Comparison of ENCODE assay signal across 15 cellular contexts in the genomic region with DNA sequence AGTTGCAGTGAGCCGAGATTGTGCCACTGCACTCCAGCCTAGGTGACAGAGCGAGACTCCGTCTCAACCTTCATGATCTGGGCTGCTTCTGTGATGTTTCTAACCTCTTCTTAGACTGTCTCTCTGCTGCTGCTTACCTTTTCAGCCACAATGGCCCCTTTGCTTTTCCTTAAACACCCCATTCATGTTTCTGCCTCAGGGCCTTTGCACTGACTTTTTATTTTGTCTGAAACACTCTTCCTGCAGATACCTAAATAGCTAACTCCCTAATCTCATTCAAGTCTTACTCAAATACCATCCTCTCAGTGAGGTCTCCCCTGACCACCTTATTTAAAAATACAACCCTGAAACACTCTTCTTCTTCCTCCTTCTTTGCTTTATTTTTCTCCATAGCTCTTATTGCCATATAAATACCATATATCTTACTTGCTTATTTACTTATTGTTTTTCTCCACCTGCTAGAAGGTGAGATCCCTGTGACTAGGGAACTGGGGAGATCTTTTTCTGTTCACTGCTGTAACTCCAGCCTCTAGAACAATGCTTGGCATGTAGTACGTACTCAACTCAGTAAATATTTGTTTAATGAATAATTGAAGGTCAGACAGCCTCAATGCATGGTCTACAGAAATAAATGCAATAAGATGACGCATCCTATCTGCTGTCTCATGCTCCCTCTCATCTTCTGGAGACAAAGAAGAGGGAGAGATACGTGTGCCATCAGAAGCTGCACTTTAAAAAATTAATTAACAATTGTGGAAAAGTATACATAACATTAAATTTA. TPM values are rescaled to one million over a fixed set of nuclear protein-coding genes. Genes with fewer than 3 reads are reported as not detected.
A peak's percentile ranks its signal among the peaks of the same experiment; 100 is the strongest.
DNase-seq lines count a peak whose midpoint lies in the region; ATAC-seq, FAIRE-seq and TF ChIP-seq lines count a peak whose summit lies in the region.
"Had no signal": no experiment of that assay in that cellular context is flagged by ENCODE, and none has a peak within 500 bp of the region (broad histone marks: within the 10 kb centered on the region; RNA-seq: fewer than 3 reads in every experiment).

No MANE protein-coding gene starts in this region.

- H3K27ac ChIP-seq in A549 (peak overlapping the region; percentile 92), PC-9 (peak overlapping the region; percentile 33), endothelial cell of umbilical vein (ENCODE audit: insufficient read depth, low read depth, low read length) (no peak overlapping the region), sigmoid colon (no peak overlapping the region), esophagus squamous epithelium (no peak overlapping the region)
- H3K27ac ChIP-seq in CD4-positive, alpha-beta T cell (ENCODE audit: low read depth, low read length), result no peak overlapping the region
- H3K27ac ChIP-seq: ascending aorta, tibial artery had no signal

- H3K4me3 ChIP-seq in A549 (no peak overlapping the region), PC-9 (no peak overlapping the region), endothelial cell of umbilical vein (replicated peaks in 1 of 3; ENCODE audit: insufficient read depth in 1 of 3, low read depth in 1 of 3, low read length in 3 of 3) (no peak overlapping the region), sigmoid colon (no peak overlapping the region), esophagus squamous epithelium (no peak overlapping the region)
- H3K4me3 ChIP-seq: ascending aorta, tibial artery had no signal

- H3K27ac Mint-ChIP-seq in HFFc6, result peak overlapping the region; percentile 16
- no peak overlapping the region for H3K27ac Mint-ChIP-seq in CD4-positive, alpha-beta T cell
- H3K27ac Mint-ChIP-seq: T-helper 1 cell treated with Interleukin-12 subunit alpha and Interleukin-12 subunit beta and Interleukin-4 antibody, amounts not matched to agents 30 μg/mL and 1 μg/mL, for 36 hours had no signal

- H3K4me1 ChIP-seq in A549, result peaks cover 74% of the 10 kb centered on the region
- peaks cover 49% of the 10 kb centered on the region for H3K4me1 ChIP-seq in PC-9 (replicated peaks; ENCODE audit: insufficient read depth)
- no peaks in the 10 kb centered on the region for H3K4me1 ChIP-seq in endothelial cell of umbilical vein (ENCODE audit: control insufficient read depth, extremely low read depth, insufficient read depth, low read length)
- H3K4me1 ChIP-seq in sigmoid colon, result no peaks in the 10 kb centered on the region
- H3K4me1 ChIP-seq in esophagus squamous epithelium, result peaks cover 3 to 22% (median 8%) of the 10 kb centered on the region in 3 donors
- H3K4me1 ChIP-seq: ascending aorta had no signal

- H4K20me1 ChIP-seq in PC-9 (ENCODE audit: insufficient read depth), result no peaks in the 10 kb centered on the region
- H4K20me1 ChIP-seq in endothelial cell of umbilical vein (replicated peaks; ENCODE audit: control insufficient read depth, extremely low read depth, insufficient read depth, low read length), result no peaks in the 10 kb centered on the region

- H3K9me3 ChIP-seq in A549 (peaks cover 8% of the 10 kb centered on the region), PC-9 (ENCODE audit: insufficient read depth, low read depth) (no peaks in the 10 kb centered on the region; the same call in 1 of the 2 replicates), endothelial cell of umbilical vein (replicated peaks; ENCODE audit: control insufficient read depth, insufficient read depth, low read length) (no peaks in the 10 kb centered on the region), sigmoid colon (no peaks in the 10 kb centered on the region), esophagus squamous epithelium (no peaks in the 10 kb centered on the region)
- H3K9me3 ChIP-seq in CD4-positive, alpha-beta T cell (ENCODE audit: control insufficient read depth, low read length), result no peaks in the 10 kb centered on the region
- H3K9me3 ChIP-seq: ascending aorta, tibial artery had no signal

- no peaks in the 10 kb centered on the region for H3K9me1 ChIP-seq in endothelial cell of umbilical vein (replicated peaks; ENCODE audit: control insufficient read depth, extremely low read depth, insufficient read depth, low read length)

- no peak for TF ChIP-seq POLR2A in A549 (IDR thresholded peaks at IDR 0.05; ENCODE audit: low read length)
- TF ChIP-seq POLR2A in endothelial cell of umbilical vein (IDR thresholded peaks at IDR 0.05; ENCODE audit: low read depth, low read length), result no peak
- TF ChIP-seq POLR2A in sigmoid colon (IDR thresholded peaks at IDR 0.05), result no peak
- TF ChIP-seq POLR2A in esophagus squamous epithelium (IDR thresholded peaks at IDR 0.05), result no peak

- no peaks in the 10 kb centered on the region for H3K79me2 ChIP-seq in PC-9 (ENCODE audit: low read depth)
- H3K79me2 ChIP-seq in endothelial cell of umbilical vein (ENCODE audit: control insufficient read depth, insufficient read depth, low read length), result no peaks in the 10 kb centered on the region

- ATAC-seq in A549, result peak; percentile 86 to 87
- no peak for ATAC-seq in HG02610 (IDR thresholded peaks at IDR 0.05; ENCODE audit: unreplicated experiment)
- no peak for ATAC-seq in CD4-positive, alpha-beta T cell (ENCODE audit: poor library complexity)

- TSS peak; percentile 38 for BruUV-seq in PC-9 (replicated peaks; lab: Mats Ljungman, UMichigan)
- BruUV-seq in endothelial cell of umbilical vein (replicated peaks; lab: Mats Ljungman, UMichigan), result no TSS peak

- H2AFZ ChIP-seq in PC-9 (no peak overlapping the region), endothelial cell of umbilical vein (ENCODE audit: low read depth, low read length) (no peak overlapping the region)

- dilution Hi-C loops in endothelial cell of umbilical vein (cut with MboI; ENCODE audit: extremely low pct_ligation_motif_present, low sequenced_read_pairs), result no loop called here

- peaks cover 48% of the 10 kb centered on the region for H3K4me1 Mint-ChIP-seq in HFFc6 (ENCODE audit: low read depth)
- no peaks in the 10 kb centered on the region for H3K4me1 Mint-ChIP-seq in CD4-positive, alpha-beta T cell (ENCODE audit: low read depth)

- peak in 1 of 2 experiments; percentile 32; a peak in 3 of 5 replicates for TF ChIP-seq RAD21 in A549 (conservative IDR thresholded peaks at IDR 0.05 in 1 of 2, IDR thresholded peaks at IDR 0.05 in 1 of 2)

- POLR2A ChIA-PET in A549 (lab: Yijun Ruan, JAX), result interaction anchor here (1.0 to 1.8 kb wide), 2 partner anchors 44 to 422 kb away, joined by 3 to 7 read pairs; partner anchors contain the start of genes ELF2 and SETD7
- POLR2A ChIA-PET in PC-9 (lab: Charles Lee; ENCODE audit: unreplicated experiment), result interaction anchor here (0.6 to 0.9 kb wide), 3 partner anchors 63 to 773 kb away, joined by 3 to 12 read pairs (median 5); partner anchors contain the start of gene SCOC
- POLR2A ChIA-PET in endothelial cell of umbilical vein (lab: Charles Lee), result no interaction called here
- POLR2A ChIA-PET in CD4-positive, alpha-beta T cell (lab: Charles Lee), result no interaction called here

- CTCF ChIA-PET in A549 (lab: Yijun Ruan, JAX) (interaction anchor here (0.6 to 9.5 kb wide), 11 partner anchors 10 to 239 kb away, joined by 3 to 260 read pairs (median 3); partner anchors contain the start of gene SETD7), PC-9 (lab: Charles Lee) (interaction anchor here (0.6 kb wide), 3 partner anchors 16 to 570 kb away, joined by 4 to 8 read pairs (median 5); no protein-coding TSS in a partner anchor), endothelial cell of umbilical vein (lab: Charles Lee) (no interaction called here)
- CTCF ChIA-PET in CD4-positive, alpha-beta T cell (lab: Charles Lee), result no interaction called here

- TF ChIP-seq EP300 in A549 (IDR thresholded peaks at IDR 0.05) (peak; percentile 81 to 84; a peak in 3 of 5 replicates), sigmoid colon (IDR thresholded peaks at IDR 0.05) (no peak)

- DNase-seq in A549 (ENCODE audit: low read depth in 1 of 2, low spot score in 1 of 2) (peak; percentile 80 to 93), HFFc6 (peak; percentile 85), PC-9 (peak; percentile 12 to 94), endothelial cell of umbilical vein (ENCODE audit: low read depth, low spot score) (peak; percentile 32), sigmoid colon (no peak), esophagus squamous epithelium (lab: John Stamatoyannopoulos, UW) (no peak)
- DNase-seq in CD4-positive, alpha-beta T cell, result no peak
- DNase-seq: activated CD4-positive, alpha-beta T cell treated with anti-CD3 and anti-CD28 coated beads, Interleukin-2, amount 50 U/mL, for 48 hours; Kasumi-1; NCI-H1930; stimulated activated CD4-positive, alpha-beta T cell treated with anti-CD3 and anti-CD28 coated beads, Interleukin-1b, Interleukin-23, amount 100 ng/mL, for 48 hours; tibial artery had no signal

- H3K4me2 ChIP-seq in A549 (peak overlapping the region; percentile 61), PC-9 (no peak overlapping the region), endothelial cell of umbilical vein (ENCODE audit: insufficient read depth, low read length) (no peak overlapping the region)

- no peaks in the 10 kb centered on the region for H3K36me3 ChIP-seq in PC-9 (ENCODE audit: low read depth)
- no peaks in the 10 kb centered on the region for H3K36me3 ChIP-seq in endothelial cell of umbilical vein (ENCODE audit: control insufficient read depth in 2 of 2, extremely low read depth in 1 of 2, insufficient read depth in 2 of 2, low read length in 2 of 2)
- H3K36me3 ChIP-seq in sigmoid colon, result no peaks in the 10 kb centered on the region
- no peaks in the 10 kb centered on the region for H3K36me3 ChIP-seq in esophagus squamous epithelium
- H3K36me3 ChIP-seq: ascending aorta, tibial artery had no signal

- peaks cover 6% of the 10 kb centered on the region for H3K9me3 Mint-ChIP-seq in HFFc6
- no peaks in the 10 kb centered on the region for H3K9me3 Mint-ChIP-seq in CD4-positive, alpha-beta T cell
- H3K9me3 Mint-ChIP-seq: T-helper 1 cell treated with Interleukin-12 subunit alpha and Interleukin-12 subunit beta and Interleukin-4 antibody, amounts not matched to agents 30 μg/mL and 1 μg/mL, for 36 hours had no signal

- no peak overlapping the region for H3K4me3 Mint-ChIP-seq in HFFc6
- no peak overlapping the region for H3K4me3 Mint-ChIP-seq in CD4-positive, alpha-beta T cell
- H3K4me3 Mint-ChIP-seq: T-helper 1 cell treated with Interleukin-12 subunit alpha and Interleukin-12 subunit beta and Interleukin-4 antibody, amounts not matched to agents 30 μg/mL and 1 μg/mL, for 36 hours had no signal

- H3F3A ChIP-seq in PC-9 (ENCODE audit: insufficient read depth, low read depth), result peaks cover 33% of the 10 kb centered on the region

- FAIRE-seq in A549 (lab: Jason Lieb, UNC) (peak; percentile 67), endothelial cell of umbilical vein (lab: Jason Lieb, UNC) (no peak)

- H3K27me3 ChIP-seq in PC-9 (ENCODE audit: insufficient read depth, low read depth) (no peaks in the 10 kb centered on the region), endothelial cell of umbilical vein (ENCODE audit: control insufficient read depth in 2 of 2, insufficient read depth in 2 of 2, low read length in 2 of 2) (peaks cover 19 to 33% of the 10 kb centered on the region in 2 experiments), sigmoid colon (no peaks in the 10 kb centered on the region), esophagus squamous epithelium (no peaks in the 10 kb centered on the region)
- H3K27me3 ChIP-seq in CD4-positive, alpha-beta T cell (ENCODE audit: control insufficient read depth, insufficient read depth, low read length), result peaks cover 8% of the 10 kb centered on the region
- H3K27me3 ChIP-seq: ascending aorta had no signal

- no peaks in the 10 kb centered on the region for H3K9me2 ChIP-seq in PC-9 (ENCODE audit: insufficient read depth)

- 47% methylated on average over 6 of the region's 6 CpGs for WGBS in A549 (ENCODE audit: missing lambda C conversion rate)
- WGBS in sigmoid colon, 2 donors, result 81 to 91% methylated on average over 6 of the region's 6 CpGs
- 66 to 83% methylated on average over 6 of the region's 6 CpGs for WGBS in esophagus squamous epithelium, 2 donors

- TF ChIP-seq CTCF in A549 (IDR thresholded peaks at IDR 0.05) (no peak), HFFc6 (IDR thresholded peaks at IDR 0.05) (no peak), PC-9 (conservative IDR thresholded peaks at IDR 0.05) (no peak), endothelial cell of umbilical vein (IDR thresholded peaks at IDR 0.05; ENCODE audit: extremely low read depth in 1 of 2, insufficient read depth in 1 of 2, low read depth in 1 of 2, low read length in 2 of 2) (no peak), sigmoid colon (IDR thresholded peaks at IDR 0.05) (no peak), esophagus squamous epithelium (IDR thresholded peaks at IDR 0.05) (no peak)
- TF ChIP-seq CTCF in CD4-positive, alpha-beta T cell (IDR thresholded peaks at IDR 0.05), result no peak

- peaks cover 10% of the 10 kb centered on the region for H3K27me3 Mint-ChIP-seq in HFFc6 (ENCODE audit: insufficient read depth)
- peaks cover 4% of the 10 kb centered on the region for H3K27me3 Mint-ChIP-seq in CD4-positive, alpha-beta T cell

- intact Hi-C loops in PC-9 (cut with micrococcal nuclease; ENCODE audit: unreplicated experiment) (no loop called here), endothelial cell of umbilical vein (cut with micrococcal nuclease) (no loop called here), sigmoid colon (cut with DNase I) (loop anchor here (5.0 kb wide), 1 partner anchor 53 kb away; no protein-coding TSS in a partner anchor), esophagus squamous epithelium (cut with DNase I) (loop anchor here (5.0 kb wide), 1 partner anchor 53 kb away; no protein-coding TSS in a partner anchor)
- intact Hi-C loops in CD4-positive, alpha-beta T cell (cut with DNase I, micrococcal nuclease), result loop anchor here (5.0 to 10.0 kb wide), 2 partner anchors 165 to 653 kb away; no protein-coding TSS in a partner anchor

- H3K36me3 Mint-ChIP-seq in HFFc6 (ENCODE audit: low read depth), result peaks cover 10% of the 10 kb centered on the region
- no peaks in the 10 kb centered on the region for H3K36me3 Mint-ChIP-seq in CD4-positive, alpha-beta T cell (ENCODE audit: low read depth)

- no peak overlapping the region for H3K9ac ChIP-seq in endothelial cell of umbilical vein (replicated peaks; ENCODE audit: extremely low read depth, insufficient read depth, low read length)

RNA-seq across cellular contexts. Expression of gene SETD7, which starts 43.8 kb away (rescaled TPM):
- 30.6 and 41.3 TPM in 2 replicates for polyA plus RNA-seq in A549 (2011; rRNA removed)
- 9.1 and 12.1 TPM in 2 replicates for polyA plus RNA-seq in A549 (2012; cell fraction: cytosol; rRNA removed)
- polyA plus RNA-seq in A549 (2012; cell fraction: nucleus; rRNA removed), result 5.3 and 12.2 TPM in 2 replicates
- 39.1 to 43.4 TPM (median 39.3 TPM) in 3 replicates for polyA plus RNA-seq in A549 (2017; fragmentation: RNase III; extraction: RNeasy Plus Mini Kit Qiagen cat#74134 plus additional on column Dnase treatment)
- polyA minus RNA-seq in A549 (2011; rRNA and poly(A)+ RNA removed), result 41.5 and 42.8 TPM in 2 replicates
- total RNA-seq in HFFc6 (2021; fragmentation: NEBNext Ultra II Directional; extraction: Animal tissue kit (Norgen Biotek cat#: 25700)), result 10 to 100 TPM; 61.5 to 86.6 (median 67.9) TPM
- total RNA-seq in PC-9 (2021), result 31.7 and 36.5 TPM in 2 replicates
- 36.4 and 39.9 TPM in 2 replicates for total RNA-seq in endothelial cell of umbilical vein
- polyA plus RNA-seq in endothelial cell of umbilical vein, result 11.7 and 18.8 TPM in 2 replicates
- polyA plus RNA-seq in endothelial cell of umbilical vein (2011; cell fraction: cytosol; rRNA removed), result 13.2 and 14.9 TPM in 2 replicates
- polyA plus RNA-seq in endothelial cell of umbilical vein (2011; cell fraction: nucleus; rRNA removed), result 14.8 and 15.7 TPM in 2 replicates
- polyA plus RNA-seq in endothelial cell of umbilical vein (2012), result 30.1 and 38.2 TPM in 2 replicates
- 48.9 and 51.7 TPM in 2 replicates for polyA minus RNA-seq in endothelial cell of umbilical vein
- polyA minus RNA-seq in endothelial cell of umbilical vein (2011; cell fraction: cytosol; rRNA and poly(A)+ RNA removed), result 25.0 TPM
- 19.5 and 23.6 TPM in 2 replicates for polyA minus RNA-seq in endothelial cell of umbilical vein (2011; cell fraction: nucleus; rRNA and poly(A)+ RNA removed)
- total RNA-seq in sigmoid colon, result 100 to 1,000 TPM in 1 of 4 donors, 10 to 100 TPM in 3; 79.2 to 102 (median 82.7) TPM
- 10 to 100 TPM in 2 of 3 donors, 1 to 10 TPM in 1; 7.9 to 18.6 (median 14.8) TPM for polyA plus RNA-seq in sigmoid colon
- 10 to 100 TPM; 23.1 to 23.5 TPM for total RNA-seq in CD4-positive, alpha-beta T cell
- 10 to 100 TPM; 23.4 to 50.7 (median 39.6) TPM for total RNA-seq in esophagus squamous epithelium

Comparison
In these comparisons a context has a peak if more than half of its experiments do, and no peak if none do; other contexts are left out.
1. ATAC-seq: peak in A549 (2 of 2); none in HG02610 (single experiment) and CD4-positive, alpha-beta T cell (single experiment).
2. DNase-seq: peak in A549 (2 of 2), HFFc6 (single experiment), PC-9 (2 of 2) and endothelial cell of umbilical vein (single experiment); none in sigmoid colon (single experiment), CD4-positive, alpha-beta T cell (0 of 10) and esophagus squamous epithelium (single experiment).
3. H3K27ac ChIP-seq: peak in A549 (2 of 2) and PC-9 (single experiment); none in endothelial cell of umbilical vein (single experiment), sigmoid colon (0 of 4), CD4-positive, alpha-beta T cell (single experiment) and esophagus squamous epithelium (0 of 4).
4. CTCF ChIA-PET loops: an anchor here in A549 (0.6 to 9.5 kb wide) and PC-9 (0.6 kb wide); none called in endothelial cell of umbilical vein and CD4-positive, alpha-beta T cell.
5. POLR2A ChIA-PET loops: an anchor here in A549 (1.0 to 1.8 kb wide) and PC-9 (0.6 to 0.9 kb wide); none called in endothelial cell of umbilical vein and CD4-positive, alpha-beta T cell.
6. intact Hi-C loops: an anchor here in sigmoid colon (5.0 kb wide), CD4-positive, alpha-beta T cell (5.0 to 10.0 kb wide) and esophagus squamous epithelium (5.0 kb wide); none called in PC-9 and endothelial cell of umbilical vein.